8 cellular contexts compared by ENCODE assay signal in the genomic region with DNA sequence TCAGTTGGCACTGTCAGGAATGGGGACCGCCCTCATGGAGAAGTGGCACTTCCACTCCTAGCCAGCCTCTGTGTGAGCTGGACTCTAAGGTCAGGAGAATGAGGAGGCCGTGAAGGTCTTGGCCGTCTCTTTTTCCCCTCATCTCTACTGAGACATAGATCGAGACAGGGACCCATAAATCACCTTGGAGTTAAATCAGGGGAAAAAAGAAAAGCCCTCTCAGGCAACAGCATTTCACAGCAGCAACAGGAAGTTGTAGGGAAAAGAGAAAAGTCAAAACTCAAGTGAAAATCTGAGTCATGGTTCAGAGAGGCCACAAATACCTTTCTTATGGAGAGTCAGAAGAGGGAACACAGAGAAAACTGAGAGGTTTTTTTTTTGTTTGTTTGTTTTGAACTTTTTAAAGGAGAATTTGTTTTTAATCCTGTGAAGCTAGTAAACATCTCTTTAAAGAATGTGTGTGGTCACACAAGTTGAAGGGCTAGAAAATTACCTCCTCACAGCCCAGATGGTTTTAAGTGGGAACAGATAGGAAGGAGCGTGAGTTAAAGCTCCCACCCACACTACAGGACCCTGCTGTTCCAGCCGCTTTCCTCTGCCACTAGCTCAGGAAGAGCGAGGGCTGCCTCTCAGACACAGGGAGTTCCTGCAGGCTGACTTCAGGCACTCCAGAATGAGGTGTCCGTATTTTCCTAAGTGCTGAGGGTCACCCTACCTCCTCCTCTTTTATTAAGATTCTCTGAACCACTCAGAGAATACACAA. TPM values are rescaled to one million over a fixed set of nuclear protein-coding genes. Genes with fewer than 3 reads are reported as not detected.
DNase-seq lines count a peak whose midpoint lies in the region; ATAC-seq and FAIRE-seq lines count a peak whose summit lies in the region.

No MANE protein-coding gene starts in this region.

- no peaks in the 10 kb centered on the region for H3K36me3 ChIP-seq in adipocyte (ENCODE audit: control insufficient read depth, insufficient read depth, low read length, severe bottlenecking)
- no peaks in the 10 kb centered on the region for H3K36me3 ChIP-seq in CD4-positive, alpha-beta memory T cell (ENCODE audit: insufficient read depth, low read length)

- H3K4me1 ChIP-seq in adipocyte (ENCODE audit: control insufficient read depth, insufficient read depth, low read length), result peaks cover 27% of the 10 kb centered on the region
- H3K4me1 ChIP-seq in CD4-positive, alpha-beta memory T cell (ENCODE audit: insufficient read depth, low read length), result no peaks in the 10 kb centered on the region

- intact Hi-C loops in CD4-positive, alpha-beta memory T cell (cut with micrococcal nuclease), result no loop called here

- ATAC-seq in activated naive CD4-positive, alpha-beta T cell treated with anti-CD3 and anti-CD28 coated beads, Interleukin-2, amount 50 U/mL, for 72 hours, result peak; percentile 86 to 87
- no peak for ATAC-seq in HG03039 (IDR thresholded peaks at IDR 0.05; ENCODE audit: unreplicated experiment)

- DNase-seq in activated naive CD4-positive, alpha-beta T cell treated with anti-CD3 and anti-CD28 coated beads, Interleukin-2, amount 50 U/mL, for 72 hours (ENCODE audit: low spot score in 2 of 2), result no peak
- no peak for DNase-seq in activated naive CD4-positive, alpha-beta T cell treated with Interleukin-2 at 50 U/mL for 16 hours
- peak; percentile 75 for DNase-seq in adipocyte (ENCODE audit: low read depth)
- peak; percentile 87 for DNase-seq in islet precursor cell
- peak; percentile 49 for DNase-seq in urothelium cell line (ENCODE audit: low spot score)
- no peak for DNase-seq in CD4-positive, alpha-beta memory T cell
- DNase-seq in stimulated activated CD4-positive, alpha-beta T cell treated with anti-CD3 and anti-CD28 coated beads, Interleukin-4, amount 100 ng/mL, for 24 hours, result no peak

- H3K4me3 Mint-ChIP-seq in CD4-positive, alpha-beta memory T cell, result no peak overlapping the region

- peak overlapping the region; percentile 56 for H3K4me3 ChIP-seq in adipocyte (ENCODE audit: low read length)
- no peak overlapping the region for H3K4me3 ChIP-seq in CD4-positive, alpha-beta memory T cell (ENCODE audit: low read length in 2 of 2)

- no peaks in the 10 kb centered on the region for H3K4me1 Mint-ChIP-seq in CD4-positive, alpha-beta memory T cell

- peaks cover 4% of the 10 kb centered on the region for H3K9me3 ChIP-seq in adipocyte (ENCODE audit: control insufficient read depth, low read length)
- no peaks in the 10 kb centered on the region for H3K9me3 ChIP-seq in CD4-positive, alpha-beta memory T cell (ENCODE audit: control insufficient read depth in 1 of 2, low read length in 2 of 2)

- peak overlapping the region; percentile 33 to 92 for H3K27ac Mint-ChIP-seq in activated naive CD4-positive, alpha-beta T cell treated with anti-CD3 and anti-CD28 coated beads, Interleukin-2, amount 50 U/mL, for 72 hours
- peak overlapping the region in 1 of 7 donors; percentile 5 for H3K27ac Mint-ChIP-seq in CD4-positive, alpha-beta memory T cell

- H3K27me3 Mint-ChIP-seq in CD4-positive, alpha-beta memory T cell, result peaks cover 13 to 29% of the 10 kb centered on the region in 2 donors

- H3K9ac ChIP-seq in adipocyte (ENCODE audit: low read length), result peak overlapping the region; percentile 83

- CTCF ChIA-PET in CD4-positive, alpha-beta memory T cell (lab: Charles Lee; ENCODE audit: partially characterized antibody), result interaction anchor here (1.1 kb wide), 1 partner anchor 9 kb away, joined by 3 read pairs; no protein-coding TSS in a partner anchor

- H3K27me3 ChIP-seq in adipocyte (replicated peaks; ENCODE audit: control insufficient read depth, insufficient read depth, low read length), result no peaks in the 10 kb centered on the region
- peaks cover 6% of the 10 kb centered on the region for H3K27me3 ChIP-seq in CD4-positive, alpha-beta memory T cell (ENCODE audit: insufficient read depth, low read length)

- no peak for FAIRE-seq in urothelium cell line (lab: Jason Lieb, UNC)

- H3K9me3 Mint-ChIP-seq in activated naive CD4-positive, alpha-beta T cell treated with anti-CD3 and anti-CD28 coated beads, Interleukin-2, amount 50 U/mL, for 72 hours, result peaks cover 6 to 23% of the 10 kb centered on the region in 2 donors
- H3K9me3 Mint-ChIP-seq in CD4-positive, alpha-beta memory T cell, result peaks cover 0 to 13% (median 11%) of the 10 kb centered on the region in 8 donors

- peaks cover 15 to 38% of the 10 kb centered on the region in 2 donors for H3K36me3 Mint-ChIP-seq in activated naive CD4-positive, alpha-beta T cell treated with anti-CD3 and anti-CD28 coated beads, Interleukin-2, amount 50 U/mL, for 72 hours
- H3K36me3 Mint-ChIP-seq in CD4-positive, alpha-beta memory T cell, result no peaks in the 10 kb centered on the region

- H3K27ac ChIP-seq in CD4-positive, alpha-beta memory T cell (ENCODE audit: low read depth, low read length), result no peak overlapping the region

- POLR2A ChIA-PET in CD4-positive, alpha-beta memory T cell (lab: Charles Lee; ENCODE audit: partially characterized antibody), result no interaction called here

RNA-seq across cellular contexts. Expression of a gene that starts 30.6 kb away (rescaled TPM):
- 10 to 100 TPM; 40.4 to 41.7 TPM for total RNA-seq in activated naive CD4-positive, alpha-beta T cell treated with anti-CD3 and anti-CD28 coated beads, Interleukin-2, amount 50 U/mL, for 72 hours
- total RNA-seq in CD4-positive, alpha-beta memory T cell, result 1 to 10 TPM; 5.8 to 6.4 TPM
- under 1 TPM in 1 of 2 donors, not detected in 1; 0.04 TPM for polyA plus RNA-seq in CD4-positive, alpha-beta memory T cell

Comparison
In these comparisons a context has a peak if more than half of its experiments do, and no peak if none do; other contexts are left out.
1. DNase-seq: peak in adipocyte (single experiment), islet precursor cell (single experiment) and urothelium cell line (single experiment); none in activated naive CD4-positive, alpha-beta T cell treated with anti-CD3 and anti-CD28 coated beads, Interleukin-2, amount 50 U/mL, for 72 hours (0 of 2), activated naive CD4-positive, alpha-beta T cell treated with Interleukin-2 at 50 U/mL for 16 hours (single experiment), CD4-positive, alpha-beta memory T cell (0 of 5) and stimulated activated CD4-positive, alpha-beta T cell treated with anti-CD3 and anti-CD28 coated beads, Interleukin-4, amount 100 ng/mL, for 24 hours (single experiment).
2. RNA of a gene that starts 30.6 kb away (total RNA-seq): 40.4 to 41.7 TPM in activated naive CD4-positive, alpha-beta T cell treated with anti-CD3 and anti-CD28 coated beads, Interleukin-2, amount 50 U/mL, for 72 hours; 5.8 to 6.4 TPM in CD4-positive, alpha-beta memory T cell; every median in the first group is over 4 times any median in the second.